ENCODE assay signal across 1 cellular context in the genomic region with DNA sequence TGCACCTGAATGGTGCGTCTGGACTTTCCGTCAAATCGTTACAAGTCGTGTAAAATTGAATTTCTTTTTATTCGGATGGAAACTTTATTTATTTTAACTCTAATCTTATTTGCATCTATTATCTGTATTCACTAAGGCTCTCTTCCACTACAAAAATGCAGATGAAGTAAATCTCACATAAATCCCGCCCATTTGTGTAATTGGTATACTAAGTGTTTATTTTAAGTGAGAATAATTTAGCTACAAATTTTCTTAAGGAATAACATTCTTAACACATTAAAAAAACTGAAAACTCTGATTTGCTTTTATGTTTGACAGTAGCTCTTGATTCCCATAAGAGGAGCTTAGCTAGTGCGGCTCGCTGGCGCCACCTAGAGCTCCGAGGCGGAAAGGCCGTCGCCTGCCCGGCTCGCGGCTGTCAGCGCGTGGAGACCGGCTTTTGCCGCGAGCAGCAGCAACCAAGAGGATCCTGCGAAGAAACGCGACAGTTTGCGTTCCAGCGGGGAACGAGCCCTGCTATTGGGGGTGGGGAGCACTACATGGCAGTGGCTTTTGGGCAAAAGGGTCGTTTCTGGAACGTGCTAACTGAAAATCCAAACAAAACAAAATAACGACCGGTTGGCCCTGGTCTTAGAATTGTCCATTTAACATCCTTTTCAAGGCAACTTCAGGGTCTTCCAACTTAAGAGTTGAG.
TF ChIP-seq lines count a peak whose summit lies in the region.

No MANE protein-coding gene starts in this region.

TF ChIP-seq in HepG2, 621 proteins besides CTCF, POLR2A, EP300 and RAD21 (continued from another document and continues in another):
- TF ChIP-seq, protein P1, sequence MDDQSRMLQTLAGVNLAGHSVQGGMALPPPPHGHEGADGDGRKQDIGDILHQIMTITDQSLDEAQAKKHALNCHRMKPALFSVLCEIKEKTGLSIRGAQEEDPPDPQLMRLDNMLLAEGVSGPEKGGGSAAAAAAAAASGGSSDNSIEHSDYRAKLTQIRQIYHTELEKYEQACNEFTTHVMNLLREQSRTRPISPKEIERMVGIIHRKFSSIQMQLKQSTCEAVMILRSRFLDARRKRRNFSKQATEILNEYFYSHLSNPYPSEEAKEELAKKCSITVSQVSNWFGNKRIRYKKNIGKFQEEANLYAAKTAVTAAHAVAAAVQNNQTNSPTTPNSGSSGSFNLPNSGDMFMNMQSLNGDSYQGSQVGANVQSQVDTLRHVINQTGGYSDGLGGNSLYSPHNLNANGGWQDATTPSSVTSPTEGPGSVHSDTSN (CRISPR knock-in tag; IDR thresholded peaks at IDR 0.05; ENCODE audit: borderline replicate concordance), result no peak
- 0 out of 2 replicates have a peak, but pooled peaks have one; percentile 68 for TF ChIP-seq ZNF354B (CRISPR knock-in tag; IDR thresholded peaks at IDR 0.05)
- no peak; the same call in 1 of the 2 replicates for TF ChIP-seq CEBPG (CRISPR knock-in tag; IDR thresholded peaks at IDR 0.05)
- TF ChIP-seq, protein P2, sequence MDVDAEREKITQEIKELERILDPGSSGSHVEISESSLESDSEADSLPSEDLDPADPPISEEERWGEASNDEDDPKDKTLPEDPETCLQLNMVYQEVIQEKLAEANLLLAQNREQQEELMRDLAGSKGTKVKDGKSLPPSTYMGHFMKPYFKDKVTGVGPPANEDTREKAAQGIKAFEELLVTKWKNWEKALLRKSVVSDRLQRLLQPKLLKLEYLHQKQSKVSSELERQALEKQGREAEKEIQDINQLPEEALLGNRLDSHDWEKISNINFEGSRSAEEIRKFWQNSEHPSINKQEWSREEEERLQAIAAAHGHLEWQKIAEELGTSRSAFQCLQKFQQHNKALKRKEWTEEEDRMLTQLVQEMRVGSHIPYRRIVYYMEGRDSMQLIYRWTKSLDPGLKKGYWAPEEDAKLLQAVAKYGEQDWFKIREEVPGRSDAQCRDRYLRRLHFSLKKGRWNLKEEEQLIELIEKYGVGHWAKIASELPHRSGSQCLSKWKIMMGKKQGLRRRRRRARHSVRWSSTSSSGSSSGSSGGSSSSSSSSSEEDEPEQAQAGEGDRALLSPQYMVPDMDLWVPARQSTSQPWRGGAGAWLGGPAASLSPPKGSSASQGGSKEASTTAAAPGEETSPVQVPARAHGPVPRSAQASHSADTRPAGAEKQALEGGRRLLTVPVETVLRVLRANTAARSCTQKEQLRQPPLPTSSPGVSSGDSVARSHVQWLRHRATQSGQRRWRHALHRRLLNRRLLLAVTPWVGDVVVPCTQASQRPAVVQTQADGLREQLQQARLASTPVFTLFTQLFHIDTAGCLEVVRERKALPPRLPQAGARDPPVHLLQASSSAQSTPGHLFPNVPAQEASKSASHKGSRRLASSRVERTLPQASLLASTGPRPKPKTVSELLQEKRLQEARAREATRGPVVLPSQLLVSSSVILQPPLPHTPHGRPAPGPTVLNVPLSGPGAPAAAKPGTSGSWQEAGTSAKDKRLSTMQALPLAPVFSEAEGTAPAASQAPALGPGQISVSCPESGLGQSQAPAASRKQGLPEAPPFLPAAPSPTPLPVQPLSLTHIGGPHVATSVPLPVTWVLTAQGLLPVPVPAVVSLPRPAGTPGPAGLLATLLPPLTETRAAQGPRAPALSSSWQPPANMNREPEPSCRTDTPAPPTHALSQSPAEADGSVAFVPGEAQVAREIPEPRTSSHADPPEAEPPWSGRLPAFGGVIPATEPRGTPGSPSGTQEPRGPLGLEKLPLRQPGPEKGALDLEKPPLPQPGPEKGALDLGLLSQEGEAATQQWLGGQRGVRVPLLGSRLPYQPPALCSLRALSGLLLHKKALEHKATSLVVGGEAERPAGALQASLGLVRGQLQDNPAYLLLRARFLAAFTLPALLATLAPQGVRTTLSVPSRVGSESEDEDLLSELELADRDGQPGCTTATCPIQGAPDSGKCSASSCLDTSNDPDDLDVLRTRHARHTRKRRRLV (CRISPR knock-in tag; IDR thresholded peaks at IDR 0.05), result no peak
- TF ChIP-seq ZNF121 (CRISPR knock-in tag; IDR thresholded peaks at IDR 0.05), result no peak
- TF ChIP-seq, protein P3, sequence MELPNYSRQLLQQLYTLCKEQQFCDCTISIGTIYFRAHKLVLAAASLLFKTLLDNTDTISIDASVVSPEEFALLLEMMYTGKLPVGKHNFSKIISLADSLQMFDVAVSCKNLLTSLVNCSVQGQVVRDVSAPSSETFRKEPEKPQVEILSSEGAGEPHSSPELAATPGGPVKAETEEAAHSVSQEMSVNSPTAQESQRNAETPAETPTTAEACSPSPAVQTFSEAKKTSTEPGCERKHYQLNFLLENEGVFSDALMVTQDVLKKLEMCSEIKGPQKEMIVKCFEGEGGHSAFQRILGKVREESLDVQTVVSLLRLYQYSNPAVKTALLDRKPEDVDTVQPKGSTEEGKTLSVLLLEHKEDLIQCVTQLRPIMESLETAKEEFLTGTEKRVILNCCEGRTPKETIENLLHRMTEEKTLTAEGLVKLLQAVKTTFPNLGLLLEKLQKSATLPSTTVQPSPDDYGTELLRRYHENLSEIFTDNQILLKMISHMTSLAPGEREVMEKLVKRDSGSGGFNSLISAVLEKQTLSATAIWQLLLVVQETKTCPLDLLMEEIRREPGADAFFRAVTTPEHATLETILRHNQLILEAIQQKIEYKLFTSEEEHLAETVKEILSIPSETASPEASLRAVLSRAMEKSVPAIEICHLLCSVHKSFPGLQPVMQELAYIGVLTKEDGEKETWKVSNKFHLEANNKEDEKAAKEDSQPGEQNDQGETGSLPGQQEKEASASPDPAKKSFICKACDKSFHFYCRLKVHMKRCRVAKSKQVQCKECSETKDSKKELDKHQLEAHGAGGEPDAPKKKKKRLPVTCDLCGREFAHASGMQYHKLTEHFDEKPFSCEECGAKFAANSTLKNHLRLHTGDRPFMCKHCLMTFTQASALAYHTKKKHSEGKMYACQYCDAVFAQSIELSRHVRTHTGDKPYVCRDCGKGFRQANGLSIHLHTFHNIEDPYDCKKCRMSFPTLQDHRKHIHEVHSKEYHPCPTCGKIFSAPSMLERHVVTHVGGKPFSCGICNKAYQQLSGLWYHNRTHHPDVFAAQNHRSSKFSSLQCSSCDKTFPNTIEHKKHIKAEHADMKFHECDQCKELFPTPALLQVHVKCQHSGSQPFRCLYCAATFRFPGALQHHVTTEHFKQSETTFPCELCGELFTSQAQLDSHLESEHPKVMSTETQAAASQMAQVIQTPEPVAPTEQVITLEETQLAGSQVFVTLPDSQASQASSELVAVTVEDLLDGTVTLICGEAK (IDR thresholded peaks at IDR 0.05), result no peak
- TF ChIP-seq, protein P3 (CRISPR knock-in tag; IDR thresholded peaks at IDR 0.05), result 0 out of 2 replicates have a peak, but pooled peaks have one; percentile 16
- TF ChIP-seq SNRNP70 (IDR thresholded peaks at IDR 0.05; ENCODE audit: low read depth, low read length), result no peak
- TF ChIP-seq EZH2 (conservative IDR thresholded peaks at IDR 0.05; ENCODE audit: low read depth, low read length), result 0 out of 2 replicates have a peak, but pooled peaks have one; percentile 81
- TF ChIP-seq, protein P4, sequence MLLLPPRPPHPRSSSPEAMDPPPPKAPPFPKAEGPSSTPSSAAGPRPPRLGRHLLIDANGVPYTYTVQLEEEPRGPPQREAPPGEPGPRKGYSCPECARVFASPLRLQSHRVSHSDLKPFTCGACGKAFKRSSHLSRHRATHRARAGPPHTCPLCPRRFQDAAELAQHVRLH (CRISPR knock-in tag; IDR thresholded peaks at IDR 0.05; ENCODE audit: borderline replicate concordance, low read depth), result no peak
- TF ChIP-seq SIX1 (CRISPR knock-in tag; IDR thresholded peaks at IDR 0.05; ENCODE audit: borderline replicate concordance), result no peak
- no peak for TF ChIP-seq ZSCAN12 (CRISPR knock-in tag; IDR thresholded peaks at IDR 0.05)
- no peak for TF ChIP-seq ONECUT2 (CRISPR knock-in tag; IDR thresholded peaks at IDR 0.05)
- no peak for TF ChIP-seq ATF1 (CRISPR knock-in tag; IDR thresholded peaks at IDR 0.05)
- no peak for TF ChIP-seq MZF1 (CRISPR knock-in tag; IDR thresholded peaks at IDR 0.05; ENCODE audit: borderline replicate concordance)
- peak; percentile 51; the same call in 1 of the 2 replicates for TF ChIP-seq RXRB (CRISPR knock-in tag; IDR thresholded peaks at IDR 0.05; ENCODE audit: borderline replicate concordance)
- no peak for TF ChIP-seq RBFOX2 (IDR thresholded peaks at IDR 0.05; ENCODE audit: low read depth, low read length)
- TF ChIP-seq, protein P5, sequence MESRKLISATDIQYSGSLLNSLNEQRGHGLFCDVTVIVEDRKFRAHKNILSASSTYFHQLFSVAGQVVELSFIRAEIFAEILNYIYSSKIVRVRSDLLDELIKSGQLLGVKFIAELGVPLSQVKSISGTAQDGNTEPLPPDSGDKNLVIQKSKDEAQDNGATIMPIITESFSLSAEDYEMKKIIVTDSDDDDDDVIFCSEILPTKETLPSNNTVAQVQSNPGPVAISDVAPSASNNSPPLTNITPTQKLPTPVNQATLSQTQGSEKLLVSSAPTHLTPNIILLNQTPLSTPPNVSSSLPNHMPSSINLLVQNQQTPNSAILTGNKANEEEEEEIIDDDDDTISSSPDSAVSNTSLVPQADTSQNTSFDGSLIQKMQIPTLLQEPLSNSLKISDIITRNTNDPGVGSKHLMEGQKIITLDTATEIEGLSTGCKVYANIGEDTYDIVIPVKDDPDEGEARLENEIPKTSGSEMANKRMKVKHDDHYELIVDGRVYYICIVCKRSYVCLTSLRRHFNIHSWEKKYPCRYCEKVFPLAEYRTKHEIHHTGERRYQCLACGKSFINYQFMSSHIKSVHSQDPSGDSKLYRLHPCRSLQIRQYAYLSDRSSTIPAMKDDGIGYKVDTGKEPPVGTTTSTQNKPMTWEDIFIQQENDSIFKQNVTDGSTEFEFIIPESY (CRISPR knock-in tag; IDR thresholded peaks at IDR 0.05), result peak; percentile 40; the same call in 1 of the 2 replicates
- TF ChIP-seq, protein P6, sequence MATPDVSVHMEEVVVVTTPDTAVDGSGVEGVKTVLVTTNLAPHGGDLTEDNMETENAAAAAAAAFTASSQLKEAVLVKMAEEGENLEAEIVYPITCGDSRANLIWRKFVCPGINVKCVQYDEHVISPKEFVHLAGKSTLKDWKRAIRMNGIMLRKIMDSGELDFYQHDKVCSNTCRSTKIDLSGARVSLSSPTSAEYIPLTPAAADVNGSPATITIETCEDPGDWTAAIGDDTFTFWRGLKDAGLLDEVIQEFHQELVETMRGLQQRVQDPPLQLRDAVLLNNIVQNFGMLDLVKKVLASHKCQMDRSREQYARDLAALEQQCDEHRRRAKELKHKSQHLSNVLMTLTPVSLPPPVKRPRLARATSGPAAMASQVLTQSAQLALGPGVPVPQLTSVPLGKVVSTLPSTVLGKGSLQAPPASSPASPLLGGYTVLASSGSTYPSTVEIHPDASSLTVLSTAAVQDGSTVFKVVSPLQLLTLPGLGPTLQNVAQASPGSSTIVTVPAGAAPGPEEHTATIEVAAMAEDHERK (CRISPR knock-in tag; IDR thresholded peaks at IDR 0.05; ENCODE audit: low read depth), result no peak
- TF ChIP-seq MEIS2 (CRISPR knock-in tag; IDR thresholded peaks at IDR 0.05), result peak; percentile 76; the same call in 1 of the 2 replicates
- TF ChIP-seq KLF15 (CRISPR knock-in tag; IDR thresholded peaks at IDR 0.05; ENCODE audit: borderline replicate concordance), result 0 out of 2 replicates have a peak, but pooled peaks have one; percentile 56
- TF ChIP-seq ZNF207 (IDR thresholded peaks at IDR 0.05; ENCODE audit: borderline replicate concordance), result no peak
